ENCODE assay signal across 23 cellular contexts in genomic region chr14:77721437-77721836, GRCh38.
"Had no signal": no experiment of that assay in that cellular context is flagged by ENCODE, and none has a peak within 500 bp of the region (broad histone marks: within the 10 kb centered on the region; RNA-seq: fewer than 3 reads in every experiment).

No MANE protein-coding gene starts in this region.

- H3K9ac ChIP-seq: SK-N-SH had no signal

- H3K4me1 ChIP-seq: SJSA1 had no signal

- H3K9me3 ChIP-seq: MG63, SJSA1, SK-N-SH had no signal

- FAIRE-seq: RCC 7860 had no signal

- H3K4me2 ChIP-seq: SK-N-SH had no signal

- H3K27me3 ChIP-seq: MG63, SJSA1 had no signal

- DNase-seq: IMR-90, Karpas-422, KG1, MG63, NCI-H1092, NCI-H1105 treated with DMSO at 0.1 percent for 48 hours, NCI-H1417 treated with DMSO at 0.1 percent for 48 hours, NCI-H146, NCI-H1694 treated with DMSO at 0.1 percent for 48 hours, NCI-H1930, NCI-H2081, NCI-H2107, NCI-H2227 treated with DMSO at 0.1 percent for 48 hours, NCI-H510A, NCI-H524 treated with DMSO at 0.1 percent for 48 hours, NCI-H69, NCI-H774, Right ventricle myocardium superior, RPMI8226, SIG-M5, SK-N-SH had no signal

- H3K4me3 ChIP-seq: MG63, SJSA1 had no signal

- H3K27ac ChIP-seq: SJSA1 had no signal
